ENCODE assay signal across 8 cellular contexts in the genomic region with DNA sequence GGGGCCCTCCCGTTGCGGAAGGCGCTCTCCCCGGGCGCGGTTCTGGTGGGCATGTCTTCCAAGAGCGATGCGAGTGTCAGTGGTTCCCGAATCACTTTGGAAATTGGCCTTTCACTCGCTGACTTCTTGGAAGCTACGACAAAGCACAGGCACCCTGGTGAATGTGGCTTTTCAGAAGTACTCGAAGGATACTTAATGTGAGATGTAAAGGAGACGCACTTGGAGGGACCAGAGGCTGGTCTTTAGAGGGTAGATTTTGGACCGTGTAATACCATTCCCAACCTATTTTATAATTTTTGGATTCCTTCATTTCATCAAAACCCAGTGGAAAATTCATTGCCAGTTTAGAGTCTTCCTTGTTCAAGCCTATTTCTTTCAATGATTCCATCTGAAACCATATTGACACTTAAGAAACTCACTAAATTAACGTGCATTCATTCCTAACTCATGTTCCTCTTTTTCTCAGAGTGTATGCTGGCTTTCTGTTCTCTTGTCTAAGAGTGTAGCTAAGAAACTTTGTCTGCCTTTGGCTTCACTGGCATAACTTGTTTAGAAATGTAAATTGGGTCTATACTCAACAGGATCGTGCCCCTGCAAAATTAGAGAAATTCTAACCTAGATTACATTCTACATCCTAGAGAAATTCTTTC. TPM values are rescaled to one million over a fixed set of nuclear protein-coding genes. Genes with fewer than 3 reads are reported as not detected.
DNase-seq lines count a peak whose midpoint lies in the region; ATAC-seq and TF ChIP-seq lines count a peak whose summit lies in the region.

No MANE protein-coding gene starts in this region.

- H3K36me3 Mint-ChIP-seq in activated CD4-positive, alpha-beta T cell treated with anti-CD3 and anti-CD28 coated beads, Interleukin-2, amount 10 ng/mL, durations not matched to agents 24 days and 14 days (ENCODE audit: low read depth): peaks cover 3% of the 10 kb centered on the region

- H3K9me3 ChIP-seq in PC-3 (ENCODE audit: low read length) (no peaks in the 10 kb centered on the region), duodenal mucosa (ENCODE audit: control insufficient read depth in 1 of 2, low read length in 2 of 2) (no peaks in the 10 kb centered on the region)

- peaks cover 13% of the 10 kb centered on the region for H3K27me3 Mint-ChIP-seq in activated CD4-positive, alpha-beta T cell treated with anti-CD3 and anti-CD28 coated beads, Interleukin-2, amount 10 ng/mL, durations not matched to agents 24 days and 14 days

- no peak for TF ChIP-seq CTCF in PC-3 (conservative IDR thresholded peaks at IDR 0.05; ENCODE audit: low read depth, low read length)

- no peaks in the 10 kb centered on the region for H3K36me3 ChIP-seq in PC-3 (ENCODE audit: low read depth, low read length)
- no peaks in the 10 kb centered on the region for H3K36me3 ChIP-seq in duodenal mucosa (ENCODE audit: control insufficient read depth in 1 of 2, insufficient read depth in 2 of 2, low read length in 2 of 2)

- H3K27ac Mint-ChIP-seq in activated CD4-positive, alpha-beta T cell treated with anti-CD3 and anti-CD28 coated beads, Interleukin-2, amount 10 ng/mL, durations not matched to agents 24 days and 14 days: peak overlapping the region; percentile 51

- H3K9me3 Mint-ChIP-seq in activated CD4-positive, alpha-beta T cell treated with anti-CD3 and anti-CD28 coated beads, Interleukin-2, amount 10 ng/mL, durations not matched to agents 24 days and 14 days: peaks cover 3% of the 10 kb centered on the region

- POLR2A ChIA-PET in PC-3 (lab: Charles Lee; ENCODE audit: unreplicated experiment): no interaction called here

- H3K4me1 Mint-ChIP-seq in activated CD4-positive, alpha-beta T cell treated with anti-CD3 and anti-CD28 coated beads, Interleukin-2, amount 10 ng/mL, durations not matched to agents 24 days and 14 days: peaks cover 19% of the 10 kb centered on the region

- BruUV-seq in PC-3 (replicated peaks; lab: Mats Ljungman, UMichigan): TSS peak; percentile 88

- H3K4me3 Mint-ChIP-seq in activated CD4-positive, alpha-beta T cell treated with anti-CD3 and anti-CD28 coated beads, Interleukin-2, amount 10 ng/mL, durations not matched to agents 24 days and 14 days: peak overlapping the region; percentile 85

- ATAC-seq in HG02840 (IDR thresholded peaks at IDR 0.05; ENCODE audit: low FRiP score, unreplicated experiment) (peak; percentile 28), PC-3 (peak; percentile 22)

- no peaks in the 10 kb centered on the region for H3K9me2 ChIP-seq in PC-3 (replicated peaks; ENCODE audit: low read length)

- no peaks in the 10 kb centered on the region for H3K27me3 ChIP-seq in PC-3 (ENCODE audit: low read length)
- H3K27me3 ChIP-seq in duodenal mucosa (ENCODE audit: control insufficient read depth in 1 of 2, insufficient read depth in 2 of 2, low read length in 2 of 2): peaks cover 0 to 3% of the 10 kb centered on the region in 2 donors

- CTCF ChIA-PET in PC-3 (lab: Charles Lee): no interaction called here

- no peaks in the 10 kb centered on the region for H3F3A ChIP-seq in PC-3 (ENCODE audit: low read length, unreplicated experiment)

- H3K9ac ChIP-seq in PC-3 (ENCODE audit: low read length): peak overlapping the region; percentile 62
- H3K9ac ChIP-seq in duodenal mucosa (ENCODE audit: low read depth in 1 of 2, low read length in 2 of 2): peak overlapping the region; percentile 59 to 71

- H3K4me1 ChIP-seq in PC-3 (ENCODE audit: insufficient read depth, low read length): peaks cover 12% of the 10 kb centered on the region
- H3K4me1 ChIP-seq in duodenal mucosa (ENCODE audit: control insufficient read depth in 1 of 2, insufficient read depth in 2 of 2, low read length in 2 of 2): peaks cover 0 to 4% of the 10 kb centered on the region in 2 donors

- H3K27ac ChIP-seq in PC-3 (ENCODE audit: low read length): no peak overlapping the region
- H3K27ac ChIP-seq in duodenal mucosa (ENCODE audit: low read depth, low read length): no peak overlapping the region

- H2AFZ ChIP-seq in PC-3 (ENCODE audit: low read length): peak overlapping the region; percentile 91

- H4K20me1 ChIP-seq in PC-3 (ENCODE audit: low read length): no peaks in the 10 kb centered on the region

- no peaks in the 10 kb centered on the region for H3K79me2 ChIP-seq in PC-3 (ENCODE audit: low read length)

- H3K4me3 ChIP-seq in PC-3 (ENCODE audit: low read length) (peak overlapping the region; percentile 73), duodenal mucosa (ENCODE audit: low read depth in 1 of 2, low read length in 2 of 2) (peak overlapping the region; percentile 70 to 86)

- DNase-seq in activated CD4-positive, alpha-beta T cell treated with anti-CD3 and anti-CD28 coated beads, Interleukin-2, amount 10 ng/mL, durations not matched to agents 24 days and 14 days: no peak
- DNase-seq in activated CD4-positive, alpha-beta T cell treated with anti-CD3 and anti-CD28 coated beads for 4 hours: no peak
- DNase-seq in PC-3 (no peak), mucosa of gallbladder (ENCODE audit: low spot score) (peak; percentile 11), COR-L47 (lab: John Stamatoyannopoulos, UW) (no peak), H4 (ENCODE audit: low spot score) (no peak)

- intact Hi-C loops in activated CD4-positive, alpha-beta T cell treated with anti-CD3 and anti-CD28 coated beads, Interleukin-2, amount 10 ng/mL, durations not matched to agents 24 days and 14 days (cut with micrococcal nuclease): loop anchor here (5.0 kb wide), 2 partner anchors 227 to 438 kb away; partner anchors contain the start of gene CEP41
- intact Hi-C loops in PC-3 (cut with micrococcal nuclease): no loop called here

- H3K4me2 ChIP-seq in PC-3 (ENCODE audit: low read length): peak overlapping the region; percentile 91

RNA-seq across cellular contexts. Expression of gene COPG2, which starts 0.6 kb away (rescaled TPM):
- 21.4 and 22.5 TPM in 2 replicates for total RNA-seq in activated CD4-positive, alpha-beta T cell treated with anti-CD3 and anti-CD28 coated beads, Interleukin-2, amount 10 ng/mL, durations not matched to agents 24 days and 14 days
- 9.1 and 10.3 TPM in 2 replicates for total RNA-seq in PC-3 (2014; rRNA removed)
- total RNA-seq in mucosa of gallbladder: 25.8 TPM
- 39.2 and 41.3 TPM in 2 replicates for total RNA-seq in H4 (2014; rRNA removed; shearing (Covaris generic))

RNA-seq across cellular contexts. Expression of gene TSGA13, which starts 17.2 kb away (rescaled TPM):
- not detected in 2 replicates for total RNA-seq in activated CD4-positive, alpha-beta T cell treated with anti-CD3 and anti-CD28 coated beads, Interleukin-2, amount 10 ng/mL, durations not matched to agents 24 days and 14 days
- total RNA-seq in PC-3 (2014; rRNA removed): not detected in 2 replicates
- total RNA-seq in mucosa of gallbladder: not detected
- not detected in 2 replicates for total RNA-seq in H4 (2014; rRNA removed; shearing (Covaris generic))
